21 cellular contexts compared by ENCODE assay signal in the genomic region with DNA sequence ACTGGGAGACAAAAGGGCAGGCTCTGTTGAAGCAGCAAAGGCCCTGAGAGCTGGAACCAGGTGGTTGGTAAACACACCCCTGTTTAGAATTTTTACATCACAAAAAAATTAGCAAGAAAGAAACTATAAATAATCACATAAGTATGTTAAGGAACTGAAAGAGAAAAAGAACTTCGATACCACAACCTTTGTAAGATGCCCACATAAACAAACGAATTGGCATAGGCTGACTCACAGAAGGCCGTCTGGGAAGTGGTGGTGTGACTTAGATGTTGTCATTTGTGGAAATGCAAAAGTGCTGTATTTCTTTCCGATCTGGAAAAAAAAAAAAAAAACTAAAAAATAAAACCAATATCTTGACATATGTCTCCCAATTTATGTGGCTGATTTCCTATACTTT.
DNase-seq lines count a peak whose midpoint lies in the region; ATAC-seq, FAIRE-seq and TF ChIP-seq lines count a peak whose summit lies in the region.
"Had no signal": no experiment of that assay in that cellular context is flagged by ENCODE, and none has a peak within 500 bp of the region (broad histone marks: within the 10 kb centered on the region; RNA-seq: fewer than 3 reads in every experiment).

No MANE protein-coding gene starts in this region.

- H3K4me3 ChIP-seq in MG63, result no peak overlapping the region
- H3K4me3 ChIP-seq: A549, GM23248, hepatocyte, Peyer's patch had no signal

- no peaks in the 10 kb centered on the region for H3K27me3 ChIP-seq in MG63
- H3K27me3 ChIP-seq: hepatocyte, Peyer's patch had no signal

- no peak for FAIRE-seq in GM12891 (lab: Jason Lieb, UNC)
- FAIRE-seq: A549 had no signal

- ATAC-seq in GM18511 (IDR thresholded peaks at IDR 0.05; ENCODE audit: unreplicated experiment), result peak; percentile 65
- no peak for ATAC-seq in SK-N-SH treated with all-trans-retinoic acid at 6 μM for 48 hours
- ATAC-seq in HG03175 (IDR thresholded peaks at IDR 0.05; ENCODE audit: unreplicated experiment), result no peak
- ATAC-seq: A549; activated CD8-positive, alpha-beta T cell treated with anti-CD3 and anti-CD28 coated beads for 36 hours; left colon; T-cell had no signal

- H3K36me3 ChIP-seq in MG63, result no peaks in the 10 kb centered on the region
- H3K36me3 ChIP-seq: Peyer's patch had no signal

- no peaks in the 10 kb centered on the region for H3K9me3 ChIP-seq in MG63
- H3K9me3 ChIP-seq: A549, Peyer's patch had no signal

- TF ChIP-seq POLR2A in GM12891 (IDR thresholded peaks at IDR 0.05; ENCODE audit: low read depth, low read length), result no peak

- DNase-seq in H4 (ENCODE audit: low spot score), result peak; percentile 80
- DNase-seq in MG63, result peak; percentile 54
- DNase-seq in fibroblast of peridontal ligament (ENCODE audit: extremely low read depth), result peak; percentile 19
- no peak for DNase-seq in activated CD8-positive, alpha-beta memory T cell treated with anti-CD3 and anti-CD28 coated beads, Interleukin-2, amount 50 U/mL, for 48 hours
- DNase-seq in GM12891 (ENCODE audit: insufficient read length, low spot score), result no peak
- DNase-seq: activated CD4-positive, CD25-positive, alpha-beta regulatory T cell treated with anti-CD3 and anti-CD28 coated beads, Interleukin-2, amount 50 U/mL, for 72 hours; activated CD8-positive, alpha-beta T cell treated with anti-CD3 and anti-CD28 coated beads for 36 hours; activated T-cell treated with anti-CD3 and anti-CD28 coated beads, Interleukin-2, amount 50 U/mL, for 1 hour; foreskin fibroblast; GM23248; left colon; NCI-H146; NCI-H510A; Peyer's patch; stimulated activated CD4-positive, alpha-beta T cell treated with anti-CD3 and anti-CD28 coated beads, Interleukin-1b, Interleukin-23, amount 100 ng/mL, for 48 hours; T-cell had no signal

TF ChIP-seq in GM12891, 5 proteins besides CTCF, POLR2A, EP300 and RAD21:
- no peak for TF ChIP-seq PAX5 (IDR thresholded peaks at IDR 0.05; ENCODE audit: insufficient read depth, low read length, severe bottlenecking)
- TF ChIP-seq TAF1 (IDR thresholded peaks at IDR 0.05; ENCODE audit: low read depth, low read length), result no peak
- no peak for TF ChIP-seq SPI1 (IDR thresholded peaks at IDR 0.05; ENCODE audit: low read depth, low read length)
- no peak for TF ChIP-seq POU2F2 (IDR thresholded peaks at IDR 0.05; ENCODE audit: low read depth, low read length)

TF ChIP-seq in SK-N-SH treated with all-trans-retinoic acid at 6 μM for 48 hours, 23 proteins besides CTCF, POLR2A, EP300 and RAD21:
- TF ChIP-seq PPARA (CRISPR knock-in tag; IDR thresholded peaks at IDR 0.05; ENCODE audit: borderline replicate concordance) (no peak), ISL1 (CRISPR knock-in tag; IDR thresholded peaks at IDR 0.05) (no peak), ESRRG (CRISPR knock-in tag; IDR thresholded peaks at IDR 0.05) (no peak), ZFP30 (CRISPR knock-in tag; IDR thresholded peaks at IDR 0.05) (no peak), ZNF565 (CRISPR knock-in tag; conservative IDR thresholded peaks at IDR 0.05; ENCODE audit: low read depth) (no peak)

Comparison
In these comparisons a context has a peak if more than half of its experiments do, and no peak if none do; other contexts are left out.
1. DNase-seq: peak in H4 (single experiment), MG63 (single experiment) and fibroblast of peridontal ligament (single experiment); none in activated CD8-positive, alpha-beta memory T cell treated with anti-CD3 and anti-CD28 coated beads, Interleukin-2, amount 50 U/mL, for 48 hours (single experiment) and GM12891 (single experiment).